ENCODE assay signal across 28 cellular contexts in the genomic region with DNA sequence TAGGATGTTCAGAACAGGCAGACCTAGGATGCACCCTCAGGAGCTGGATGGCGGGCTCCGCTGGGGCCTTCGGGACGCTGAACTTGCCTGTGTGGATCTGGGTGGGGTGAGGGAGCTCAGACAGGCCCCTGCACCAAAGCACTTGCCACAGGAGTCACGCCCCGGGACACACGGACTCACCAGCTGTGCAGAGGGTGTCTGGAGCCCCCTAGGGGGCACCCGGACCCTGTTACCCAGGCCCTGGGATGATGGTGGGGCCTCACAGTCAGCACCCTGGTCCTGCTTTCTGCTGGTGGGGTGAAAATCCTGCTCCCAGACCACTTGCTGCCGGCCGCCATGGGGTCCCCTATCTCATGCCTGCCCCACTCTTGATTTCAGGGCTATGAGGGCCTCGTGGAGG. TPM values are rescaled to one million over a fixed set of nuclear protein-coding genes. Genes with fewer than 3 reads are reported as not detected.
A peak's percentile ranks its signal among the peaks of the same experiment; 100 is the strongest.
DNase-seq lines count a peak whose midpoint lies in the region; ATAC-seq, FAIRE-seq and TF ChIP-seq lines count a peak whose summit lies in the region.
"Had no signal": no experiment of that assay in that cellular context is flagged by ENCODE, and none has a peak within 500 bp of the region (broad histone marks: within the 10 kb centered on the region; RNA-seq: fewer than 3 reads in every experiment).

No MANE protein-coding gene starts in this region.

- H3K9me2 ChIP-seq in OCI-LY1 (ENCODE audit: low read depth, low read length), result no peaks in the 10 kb centered on the region

- H3K27me3 ChIP-seq in HepG2 (ENCODE audit: control insufficient read depth in 1 of 2, insufficient read depth in 2 of 2, low read length in 2 of 2) (no peaks in the 10 kb centered on the region), right lobe of liver (no peaks in the 10 kb centered on the region), OCI-LY1 (ENCODE audit: insufficient read depth, low read length) (no peaks in the 10 kb centered on the region), brain microvascular endothelial cell (replicated peaks) (no peaks in the 10 kb centered on the region)

- no peak for FAIRE-seq in HepG2 (lab: Jason Lieb, UNC)
- FAIRE-seq: GM18507 had no signal

- in situ Hi-C loops in HepG2 (cut with HindIII; ENCODE audit: extremely low pct_ligation_motif_present, low pct_unique_long_range_greater_than_20kb), result no loop called here
- in situ Hi-C loops in brain microvascular endothelial cell (cut with HindIII; ENCODE audit: low pct_ligation_motif_present, low sequenced_read_pairs), result no loop called here

- ATAC-seq in HepG2 (peak; percentile 22; the same call in 2 of the 3 replicates), right lobe of liver (no peak), HG03108 (IDR thresholded peaks at IDR 0.05; ENCODE audit: unreplicated experiment) (no peak), HG03139 (IDR thresholded peaks at IDR 0.05; ENCODE audit: unreplicated experiment) (no peak)
- ATAC-seq: CD8-positive, alpha-beta T cell; PC-3; SK-N-SH treated with all-trans-retinoic acid at 6 μM for 48 hours had no signal

- H3K4me1 ChIP-seq in HepG2 (ENCODE audit: insufficient read depth, low read length), result 0 out of 2 replicates have a peak, but pooled peaks cover 1% of the 10 kb centered on the region
- no peaks in the 10 kb centered on the region for H3K4me1 ChIP-seq in right lobe of liver
- H3K4me1 ChIP-seq in OCI-LY1 (ENCODE audit: insufficient read depth, low read length, severe bottlenecking), result no peaks in the 10 kb centered on the region

- DNase-seq in HepG2 (ENCODE audit: low spot score) (no peak), right lobe of liver (no peak), brain microvascular endothelial cell (no peak), NCI-H510A (lab: John Stamatoyannopoulos, UW) (no peak), T1000 (lab: John Stamatoyannopoulos, UW) (no peak)
- DNase-seq: 8988T; Calu3; CD8-positive, alpha-beta T cell; GOT3; MM.1S; NCI-H1092 treated with DMSO at 0.1 percent for 48 hours; NCI-H2081; NCI-H2171 treated with DMSO at 0.1 percent for 48 hours; NCI-H774; PC-3; RPMI8226; SHP77 treated with DMSO at 0.1 percent for 48 hours; T-helper 1 cell had no signal

- H3K4me3 ChIP-seq in HepG2 (replicated peaks in 1 of 3; ENCODE audit: insufficient read depth in 1 of 3, low read depth in 2 of 3, low read length in 3 of 3) (no peak overlapping the region), right lobe of liver (no peak overlapping the region), OCI-LY1 (ENCODE audit: low read depth, low read length, poor library complexity, severe bottlenecking) (no peak overlapping the region), brain microvascular endothelial cell (ENCODE audit: low read depth, low read length) (no peak overlapping the region)

- peaks cover 2% of the 10 kb centered on the region for H3K79me2 ChIP-seq in HepG2 (ENCODE audit: insufficient read depth, low read length)
- no peaks in the 10 kb centered on the region for H3K79me2 ChIP-seq in OCI-LY1 (ENCODE audit: insufficient read depth, low read length)

- no peak for TF ChIP-seq RAD21 in HepG2 (CRISPR knock-in tag; IDR thresholded peaks at IDR 0.05)

- peaks cover 34 to 66% of the 10 kb centered on the region in 2 experiments; a peak in 4 of 5 replicates for H3K36me3 ChIP-seq in HepG2 (replicated peaks in 1 of 2; ENCODE audit: control insufficient read depth in 1 of 2, insufficient read depth in 2 of 2, low read length in 2 of 2)
- peaks cover 0 to 39% (median 5%) of the 10 kb centered on the region in 4 donors for H3K36me3 ChIP-seq in right lobe of liver
- H3K36me3 ChIP-seq in OCI-LY1 (ENCODE audit: insufficient read depth, low read length), result peaks cover 55% of the 10 kb centered on the region; the same call in 1 of the 2 replicates
- H3K36me3 ChIP-seq in brain microvascular endothelial cell (replicated peaks), result peaks cover 30% of the 10 kb centered on the region

- H3K27ac ChIP-seq in HepG2 (ENCODE audit: extremely low read length, insufficient read depth, low read length), result no peak overlapping the region
- no peak overlapping the region for H3K27ac ChIP-seq in right lobe of liver
- H3K27ac ChIP-seq in OCI-LY1 (ENCODE audit: low read depth, low read length, poor library complexity, severe bottlenecking), result no peak overlapping the region
- no peak overlapping the region for H3K27ac ChIP-seq in brain microvascular endothelial cell

- TF ChIP-seq EP300 in HepG2 (IDR thresholded peaks at IDR 0.05; ENCODE audit: low read depth in 2 of 2, low read length in 2 of 2) (no peak), HepG2 (CRISPR knock-in tag; IDR thresholded peaks at IDR 0.05; ENCODE audit: borderline replicate concordance) (no peak)

- H4K20me1 ChIP-seq in HepG2 (ENCODE audit: insufficient read depth, low read length), result 0 out of 2 replicates have a peak, but pooled peaks cover 5% of the 10 kb centered on the region
- no peaks in the 10 kb centered on the region for H4K20me1 ChIP-seq in OCI-LY1 (ENCODE audit: insufficient read depth, low read length)

- 96% methylated on average over 3 of the region's 11 CpGs for WGBS in HepG2 (ENCODE audit: low lambda C conversion rate)
- WGBS in right lobe of liver (ENCODE audit: insufficient coverage, low coverage, low lambda C conversion rate, missing lambda C conversion rate), result no CpG with 5 or more reads among the region's 11 CpGs

- H2AFZ ChIP-seq in HepG2 (ENCODE audit: low read length) (no peak overlapping the region), OCI-LY1 (ENCODE audit: low read length) (no peak overlapping the region)

- no TSS peak for BruUV-seq in HepG2 (replicated peaks; lab: Mats Ljungman, UMichigan)

- no peak overlapping the region for H3K9ac ChIP-seq in HepG2 (ENCODE audit: insufficient read depth, low read depth, low read length)
- H3K9ac ChIP-seq in OCI-LY1 (ENCODE audit: low read length), result no peak overlapping the region

- CTCF ChIA-PET in HepG2 (lab: Yijun Ruan, JAX; ENCODE audit: low intra/inter-chr PET ratio, low total read pairs), result no interaction called here

- POLR2A ChIA-PET in HepG2 (lab: Yijun Ruan, JAX), result no interaction called here

- H3K9me3 ChIP-seq in HepG2 (ENCODE audit: low read length) (no peaks in the 10 kb centered on the region), right lobe of liver (no peaks in the 10 kb centered on the region), OCI-LY1 (ENCODE audit: low read length) (no peaks in the 10 kb centered on the region)

- TF ChIP-seq POLR2A in HepG2 (IDR thresholded peaks at IDR 0.05; ENCODE audit: insufficient read depth in 1 of 2, low read depth in 2 of 2, low read length in 2 of 2) (no peak), right lobe of liver (IDR thresholded peaks at IDR 0.05) (no peak)

- TF ChIP-seq CTCF in HepG2 (CRISPR knock-in tag; IDR thresholded peaks at IDR 0.05) (0 out of 2 replicates have a peak, but pooled peaks have one; percentile 18), right lobe of liver (IDR thresholded peaks at IDR 0.05) (no peak), OCI-LY1 (IDR thresholded peaks at IDR 0.05; ENCODE audit: low read length) (peak; percentile 25), brain microvascular endothelial cell (IDR thresholded peaks at IDR 0.05; ENCODE audit: low read depth, low read length, missing control alignments) (peak; percentile 24)

- intact Hi-C loops in HepG2 (cut with micrococcal nuclease; ENCODE audit: unreplicated experiment) (no loop called here), right lobe of liver (cut with DNase I) (no loop called here)

- H3F3A ChIP-seq in OCI-LY1 (ENCODE audit: insufficient read depth, low read length), result no peaks in the 10 kb centered on the region

- H3K4me2 ChIP-seq in HepG2 (ENCODE audit: low read depth, low read length), result no peak overlapping the region
- H3K4me2 ChIP-seq in OCI-LY1 (ENCODE audit: low read length), result no peak overlapping the region

RNA-seq across cellular contexts. Expression of gene PFKL, which starts 10.8 kb away (rescaled TPM):
- total RNA-seq in HepG2 (2016; rRNA removed; fragmentation: Illumina TruSeq; extraction: Trizol) (87.6 and 106 TPM in 2 replicates), right lobe of liver (10 to 100 TPM; 68.3 to 97.6 (median 73.7) TPM)
- 13.9 and 14.6 TPM in 2 replicates for total RNA-seq in HepG2 (2016; cell fraction: cytosol; rRNA removed; fragmentation: Illumina TruSeq; extraction: Trizol; ENCODE audit: low read depth)
- total RNA-seq in HepG2 (2016; cell fraction: insoluble cytoplasmic fraction; rRNA removed; fragmentation: Illumina TruSeq; extraction: Trizol), result 76.5 and 112 TPM in 2 replicates
- 27.9 TPM in 2 replicates for total RNA-seq in HepG2 (2016; cell fraction: membrane; rRNA removed; fragmentation: Illumina TruSeq; extraction: Trizol)
- 51.1 and 56.0 TPM in 2 replicates for total RNA-seq in HepG2 (2016; cell fraction: nucleus; rRNA removed; fragmentation: Illumina TruSeq; extraction: Trizol)
- 92.8 and 113 TPM in 2 replicates for polyA plus RNA-seq in HepG2 (2011; rRNA removed)
- polyA plus RNA-seq in HepG2 (2011; cell fraction: cytosol; rRNA removed), result 71.8 and 109 TPM in 2 replicates
- polyA plus RNA-seq in HepG2 (2011; cell fraction: nucleus; rRNA removed), result 444 and 640 TPM in 2 replicates
- polyA plus RNA-seq in HepG2 (2012), result 83.1 and 108 TPM in 2 replicates
- 10.0 and 11.5 TPM in 2 replicates for polyA plus RNA-seq in HepG2 (2016; cell fraction: cytosol; fragmentation: Illumina TruSeq; extraction: Trizol; ENCODE audit: low read depth)
- polyA plus RNA-seq in HepG2 (2016; cell fraction: insoluble cytoplasmic fraction; fragmentation: Illumina TruSeq; extraction: Trizol; ENCODE audit: low read depth), result 69.5 and 87.4 TPM in 2 replicates
- 16.7 and 19.2 TPM in 2 replicates for polyA plus RNA-seq in HepG2 (2016; cell fraction: membrane; fragmentation: Illumina TruSeq; extraction: Trizol; ENCODE audit: low read depth)
- 107 and 115 TPM in 2 replicates for polyA plus RNA-seq in HepG2 (2016; cell fraction: nucleus; fragmentation: Illumina TruSeq; extraction: Trizol; ENCODE audit: insufficient read depth, low read depth)
- 90.7 and 203 TPM in 2 replicates for polyA minus RNA-seq in HepG2 (2011; rRNA and poly(A)+ RNA removed; ENCODE audit: low replicate concordance)
- polyA minus RNA-seq in HepG2 (2011; cell fraction: cytosol; rRNA and poly(A)+ RNA removed), result 72.1 and 83.6 TPM in 2 replicates
- 51.9 and 52.8 TPM in 2 replicates for polyA minus RNA-seq in HepG2 (2011; cell fraction: nucleus; rRNA and poly(A)+ RNA removed)

RNA-seq across cellular contexts. Expression of gene AIRE, which starts 25.0 kb away (rescaled TPM):
- total RNA-seq in HepG2 (2016; rRNA removed; fragmentation: Illumina TruSeq; extraction: Trizol), result not detected in 2 replicates
- not detected in 2 replicates for total RNA-seq in HepG2 (2016; cell fraction: cytosol; rRNA removed; fragmentation: Illumina TruSeq; extraction: Trizol; ENCODE audit: low read depth)
- total RNA-seq in HepG2 (2016; cell fraction: insoluble cytoplasmic fraction; rRNA removed; fragmentation: Illumina TruSeq; extraction: Trizol), result not detected in 2 replicates
- not detected in 2 replicates for total RNA-seq in HepG2 (2016; cell fraction: membrane; rRNA removed; fragmentation: Illumina TruSeq; extraction: Trizol)
- total RNA-seq in HepG2 (2016; cell fraction: nucleus; rRNA removed; fragmentation: Illumina TruSeq; extraction: Trizol), result not detected in 2 replicates
- not detected in 2 replicates for polyA plus RNA-seq in HepG2 (2011; rRNA removed)
- not detected in 2 replicates for polyA plus RNA-seq in HepG2 (2011; cell fraction: cytosol; rRNA removed)
- polyA plus RNA-seq in HepG2 (2011; cell fraction: nucleus; rRNA removed), result not detected in 2 replicates
- not detected in 2 replicates for polyA plus RNA-seq in HepG2 (2012)
- not detected in 2 replicates for polyA plus RNA-seq in HepG2 (2016; cell fraction: cytosol; fragmentation: Illumina TruSeq; extraction: Trizol; ENCODE audit: low read depth)
- not detected in 2 replicates for polyA plus RNA-seq in HepG2 (2016; cell fraction: insoluble cytoplasmic fraction; fragmentation: Illumina TruSeq; extraction: Trizol; ENCODE audit: low read depth)
- not detected in 2 replicates for polyA plus RNA-seq in HepG2 (2016; cell fraction: membrane; fragmentation: Illumina TruSeq; extraction: Trizol; ENCODE audit: low read depth)
- not detected in 2 replicates for polyA plus RNA-seq in HepG2 (2016; cell fraction: nucleus; fragmentation: Illumina TruSeq; extraction: Trizol; ENCODE audit: insufficient read depth, low read depth)
- polyA minus RNA-seq in HepG2 (2011; rRNA and poly(A)+ RNA removed; ENCODE audit: low replicate concordance), result 0.07 TPM in 1 of 2 replicates, not detected in the other
- not detected in 2 replicates for polyA minus RNA-seq in HepG2 (2011; cell fraction: cytosol; rRNA and poly(A)+ RNA removed)
- not detected in 2 replicates for polyA minus RNA-seq in HepG2 (2011; cell fraction: nucleus; rRNA and poly(A)+ RNA removed)
- total RNA-seq in right lobe of liver, result not detected
- total RNA-seq: Calu3; CD8-positive, alpha-beta T cell; LHCN-M2; NCI-H460; PC-3 had no signal
- polyA plus RNA-seq: AG04450 had no signal

RNA-seq across cellular contexts. Expression of gene CFAP410, which starts 28.6 kb away (rescaled TPM):
- 13.1 and 20.1 TPM in 2 replicates for total RNA-seq in HepG2 (2016; rRNA removed; fragmentation: Illumina TruSeq; extraction: Trizol)
- 16.2 and 18.7 TPM in 2 replicates for total RNA-seq in HepG2 (2016; cell fraction: cytosol; rRNA removed; fragmentation: Illumina TruSeq; extraction: Trizol; ENCODE audit: low read depth)
- total RNA-seq in HepG2 (2016; cell fraction: insoluble cytoplasmic fraction; rRNA removed; fragmentation: Illumina TruSeq; extraction: Trizol), result 11.7 and 23.2 TPM in 2 replicates
- 22.7 and 31.0 TPM in 2 replicates for total RNA-seq in HepG2 (2016; cell fraction: membrane; rRNA removed; fragmentation: Illumina TruSeq; extraction: Trizol)
- total RNA-seq in HepG2 (2016; cell fraction: nucleus; rRNA removed; fragmentation: Illumina TruSeq; extraction: Trizol), result 15.4 and 16.3 TPM in 2 replicates
- 8.0 and 13.1 TPM in 2 replicates for polyA plus RNA-seq in HepG2 (2011; rRNA removed)
- polyA plus RNA-seq in HepG2 (2011; cell fraction: cytosol; rRNA removed), result 6.8 and 14.6 TPM in 2 replicates
- 84.7 and 108 TPM in 2 replicates for polyA plus RNA-seq in HepG2 (2011; cell fraction: nucleus; rRNA removed)
- polyA plus RNA-seq in HepG2 (2012), result 7.4 and 9.9 TPM in 2 replicates
- 17.7 and 23.4 TPM in 2 replicates for polyA plus RNA-seq in HepG2 (2016; cell fraction: cytosol; fragmentation: Illumina TruSeq; extraction: Trizol; ENCODE audit: low read depth)
- 12.0 and 13.3 TPM in 2 replicates for polyA plus RNA-seq in HepG2 (2016; cell fraction: insoluble cytoplasmic fraction; fragmentation: Illumina TruSeq; extraction: Trizol; ENCODE audit: low read depth)
- polyA plus RNA-seq in HepG2 (2016; cell fraction: membrane; fragmentation: Illumina TruSeq; extraction: Trizol; ENCODE audit: low read depth), result 19.5 and 21.9 TPM in 2 replicates
- polyA plus RNA-seq in HepG2 (2016; cell fraction: nucleus; fragmentation: Illumina TruSeq; extraction: Trizol; ENCODE audit: insufficient read depth, low read depth), result 26.7 and 31.2 TPM in 2 replicates
- 3.6 and 9.9 TPM in 2 replicates for polyA minus RNA-seq in HepG2 (2011; rRNA and poly(A)+ RNA removed; ENCODE audit: low replicate concordance)
- polyA minus RNA-seq in HepG2 (2011; cell fraction: cytosol; rRNA and poly(A)+ RNA removed), result 3.6 and 4.5 TPM in 2 replicates
- 13.3 and 17.1 TPM in 2 replicates for polyA minus RNA-seq in HepG2 (2011; cell fraction: nucleus; rRNA and poly(A)+ RNA removed)
- total RNA-seq in right lobe of liver, result 10 to 100 TPM in 4 of 6 experiments, 1 to 10 TPM in 2; 6.9 to 15.4 (median 13.1) TPM

RNA-seq across cellular contexts. Expression of gene TRPM2, which starts 42.8 kb away (rescaled TPM):
- total RNA-seq in HepG2 (2016; rRNA removed; fragmentation: Illumina TruSeq; extraction: Trizol) (0.07 TPM in 1 of 2 replicates, not detected in the other), right lobe of liver (1 to 10 TPM in 4 of 6 experiments, under 1 TPM in 2; 0.92 to 2.0 (median 1.2) TPM)
- not detected in 2 replicates for total RNA-seq in HepG2 (2016; cell fraction: cytosol; rRNA removed; fragmentation: Illumina TruSeq; extraction: Trizol; ENCODE audit: low read depth)
- total RNA-seq in HepG2 (2016; cell fraction: insoluble cytoplasmic fraction; rRNA removed; fragmentation: Illumina TruSeq; extraction: Trizol), result 0.09 TPM in 1 of 2 replicates, not detected in the other
- 0.14 TPM in 1 of 2 replicates, not detected in the other for total RNA-seq in HepG2 (2016; cell fraction: membrane; rRNA removed; fragmentation: Illumina TruSeq; extraction: Trizol)
- total RNA-seq in HepG2 (2016; cell fraction: nucleus; rRNA removed; fragmentation: Illumina TruSeq; extraction: Trizol), result not detected in 2 replicates
- 0.09 and 0.20 TPM in 2 replicates for polyA plus RNA-seq in HepG2 (2011; rRNA removed)
- polyA plus RNA-seq in HepG2 (2011; cell fraction: cytosol; rRNA removed), result 0.05 and 0.06 TPM in 2 replicates
- polyA plus RNA-seq in HepG2 (2011; cell fraction: nucleus; rRNA removed), result 0.37 and 0.55 TPM in 2 replicates
- polyA plus RNA-seq in HepG2 (2012), result 0.27 and 0.31 TPM in 2 replicates
- polyA plus RNA-seq in HepG2 (2016; cell fraction: cytosol; fragmentation: Illumina TruSeq; extraction: Trizol; ENCODE audit: low read depth), result 0.08 TPM in 1 of 2 replicates, not detected in the other
- 0.14 TPM in 1 of 2 replicates, not detected in the other for polyA plus RNA-seq in HepG2 (2016; cell fraction: insoluble cytoplasmic fraction; fragmentation: Illumina TruSeq; extraction: Trizol; ENCODE audit: low read depth)
- polyA plus RNA-seq in HepG2 (2016; cell fraction: membrane; fragmentation: Illumina TruSeq; extraction: Trizol; ENCODE audit: low read depth), result 0.18 TPM in 1 of 2 replicates, not detected in the other
- polyA plus RNA-seq in HepG2 (2016; cell fraction: nucleus; fragmentation: Illumina TruSeq; extraction: Trizol; ENCODE audit: insufficient read depth, low read depth), result 0.11 and 0.37 TPM in 2 replicates
- polyA minus RNA-seq in HepG2 (2011; rRNA and poly(A)+ RNA removed; ENCODE audit: low replicate concordance), result 0.02 and 11.4 TPM in 2 replicates
- polyA minus RNA-seq in HepG2 (2011; cell fraction: cytosol; rRNA and poly(A)+ RNA removed), result 0.70 TPM in 1 of 2 replicates, not detected in the other
- polyA minus RNA-seq in HepG2 (2011; cell fraction: nucleus; rRNA and poly(A)+ RNA removed), result 0.26 and 0.50 TPM in 2 replicates
- total RNA-seq: Calu3, LHCN-M2 had no signal
- polyA plus RNA-seq: AG04450, BJ had no signal

RNA-seq across cellular contexts. Expression of gene DNMT3L, which starts 48.9 kb away (rescaled TPM):
- total RNA-seq in HepG2 (2016; rRNA removed; fragmentation: Illumina TruSeq; extraction: Trizol) (1.7 TPM in 1 of 2 replicates, not detected in the other), right lobe of liver (1 to 10 TPM in 2 of 6 experiments, under 1 TPM in 1, not detected in 3; 0.29 to 2.3 (median 1.4) TPM)
- total RNA-seq in HepG2 (2016; cell fraction: cytosol; rRNA removed; fragmentation: Illumina TruSeq; extraction: Trizol; ENCODE audit: low read depth), result 1.1 and 1.6 TPM in 2 replicates
- total RNA-seq in HepG2 (2016; cell fraction: insoluble cytoplasmic fraction; rRNA removed; fragmentation: Illumina TruSeq; extraction: Trizol), result 1.00 TPM in 1 of 2 replicates, not detected in the other
- total RNA-seq in HepG2 (2016; cell fraction: membrane; rRNA removed; fragmentation: Illumina TruSeq; extraction: Trizol), result 0.43 and 1.0 TPM in 2 replicates
- not detected in 2 replicates for total RNA-seq in HepG2 (2016; cell fraction: nucleus; rRNA removed; fragmentation: Illumina TruSeq; extraction: Trizol)
- 0.75 and 1.4 TPM in 2 replicates for polyA plus RNA-seq in HepG2 (2011; rRNA removed)
- polyA plus RNA-seq in HepG2 (2011; cell fraction: cytosol; rRNA removed), result 0.68 and 0.91 TPM in 2 replicates
- polyA plus RNA-seq in HepG2 (2011; cell fraction: nucleus; rRNA removed), result 1.1 TPM in 1 of 2 replicates, not detected in the other
- polyA plus RNA-seq in HepG2 (2012), result 1.4 and 2.8 TPM in 2 replicates
- polyA plus RNA-seq in HepG2 (2016; cell fraction: cytosol; fragmentation: Illumina TruSeq; extraction: Trizol; ENCODE audit: low read depth), result 0.92 and 3.0 TPM in 2 replicates
- polyA plus RNA-seq in HepG2 (2016; cell fraction: insoluble cytoplasmic fraction; fragmentation: Illumina TruSeq; extraction: Trizol; ENCODE audit: low read depth), result 1.4 TPM in 1 of 2 replicates, not detected in the other
- 0.76 and 1.1 TPM in 2 replicates for polyA plus RNA-seq in HepG2 (2016; cell fraction: membrane; fragmentation: Illumina TruSeq; extraction: Trizol; ENCODE audit: low read depth)
- not detected in 2 replicates for polyA plus RNA-seq in HepG2 (2016; cell fraction: nucleus; fragmentation: Illumina TruSeq; extraction: Trizol; ENCODE audit: insufficient read depth, low read depth)
- not detected in 2 replicates for polyA minus RNA-seq in HepG2 (2011; rRNA and poly(A)+ RNA removed; ENCODE audit: low replicate concordance)
- polyA minus RNA-seq in HepG2 (2011; cell fraction: cytosol; rRNA and poly(A)+ RNA removed), result not detected in 2 replicates
- not detected in 2 replicates for polyA minus RNA-seq in HepG2 (2011; cell fraction: nucleus; rRNA and poly(A)+ RNA removed)
- total RNA-seq: Calu3; CD8-positive, alpha-beta T cell; LHCN-M2; NCI-H460; PC-3 had no signal
- polyA plus RNA-seq: AG04450, BJ, IgD-negative memory B cell had no signal

Comparison
In these comparisons a context has a peak if more than half of its experiments do, and no peak if none do; other contexts are left out.
1. CTCF ChIP-seq: peak in HepG2 (single experiment), OCI-LY1 (single experiment) and brain microvascular endothelial cell (single experiment); none in right lobe of liver (0 of 4).